2 cellular contexts compared by ENCODE assay signal in genomic region chr2:102879513-102879912, GRCh38.
A peak's percentile ranks its signal among the peaks of the same experiment; 100 is the strongest.
DNase-seq lines count a peak whose midpoint lies in the region; ATAC-seq, FAIRE-seq and TF ChIP-seq lines count a peak whose summit lies in the region.
"Not testable (repeated sequence)": the region's sequence is repeated elsewhere in the genome, so short reads cannot be mapped to it uniquely, and the experiment has no call there.

No MANE protein-coding gene starts in this region.

- not testable (repeated sequence) for H3K4me1 ChIP-seq in astrocyte (ENCODE audit: insufficient read depth, low read length); HepG2 (ENCODE audit: insufficient read depth, low read length)

- not testable (repeated sequence) for BruUV-seq in HepG2 (replicated peaks; lab: Mats Ljungman, UMichigan)

- H3K27ac ChIP-seq in astrocyte (ENCODE audit: low read depth, low read length); HepG2 (ENCODE audit: extremely low read length, insufficient read depth, low read length): not testable (repeated sequence)

- not testable (repeated sequence) for H3K36me3 ChIP-seq in astrocyte (ENCODE audit: insufficient read depth, low read length); HepG2 (replicated peaks in 1 of 2; ENCODE audit: control insufficient read depth in 1 of 2, insufficient read depth in 2 of 2, low read length in 2 of 2)

- H3K4me2 ChIP-seq in astrocyte (ENCODE audit: low read length); HepG2 (ENCODE audit: low read depth, low read length): not testable (repeated sequence)

- H3K36me3 Mint-ChIP-seq in astrocyte (ENCODE audit: low read depth, unreplicated experiment), result not testable (repeated sequence)

- H3K4me1 Mint-ChIP-seq in astrocyte (ENCODE audit: low read depth, unreplicated experiment), result not testable (repeated sequence)

- not testable (repeated sequence) for FAIRE-seq in astrocyte (lab: Jason Lieb, UNC); HepG2 (lab: Jason Lieb, UNC)

- in situ Hi-C loops in HepG2 (cut with HindIII; ENCODE audit: extremely low pct_ligation_motif_present, low pct_unique_long_range_greater_than_20kb), result not testable (repeated sequence)

- not testable (repeated sequence) for TF ChIP-seq EP300 in HepG2 (IDR thresholded peaks at IDR 0.05; ENCODE audit: low read depth in 2 of 2, low read length in 2 of 2); HepG2 (CRISPR knock-in tag; IDR thresholded peaks at IDR 0.05; ENCODE audit: borderline replicate concordance)

- not testable (repeated sequence) for TF ChIP-seq CTCF in astrocyte (IDR thresholded peaks at IDR 0.05; ENCODE audit: insufficient read depth, low read depth, low read length); HepG2 (CRISPR knock-in tag; IDR thresholded peaks at IDR 0.05)

- H3K4me3 Mint-ChIP-seq in astrocyte (ENCODE audit: unreplicated experiment), result not testable (repeated sequence)

- intact Hi-C loops in HepG2 (cut with micrococcal nuclease; ENCODE audit: unreplicated experiment), result not testable (repeated sequence)

- not testable (repeated sequence) for H3K27me3 Mint-ChIP-seq in astrocyte (ENCODE audit: low read depth, unreplicated experiment)

- H3K4me3 ChIP-seq in astrocyte (ENCODE audit: insufficient read depth, low read depth, low read length); HepG2 (replicated peaks in 1 of 3; ENCODE audit: insufficient read depth in 1 of 3, low read depth in 2 of 3, low read length in 3 of 3): not testable (repeated sequence)

- H3K79me2 ChIP-seq in astrocyte (ENCODE audit: insufficient read depth, low read length); HepG2 (ENCODE audit: insufficient read depth, low read length): not testable (repeated sequence)

- TF ChIP-seq POLR2A in HepG2 (IDR thresholded peaks at IDR 0.05; ENCODE audit: insufficient read depth in 1 of 2, low read depth in 2 of 2, low read length in 2 of 2), result not testable (repeated sequence)

- WGBS in HepG2 (ENCODE audit: low lambda C conversion rate), result 16% methylated on average over 9 of the region's 13 CpGs

- H2AFZ ChIP-seq in astrocyte (ENCODE audit: low read depth, low read length); HepG2 (ENCODE audit: low read length): not testable (repeated sequence)

- POLR2A ChIA-PET in HepG2 (lab: Yijun Ruan, JAX), result not testable (repeated sequence)

- peak overlapping the region; percentile 53 for H3K27ac Mint-ChIP-seq in astrocyte (ENCODE audit: unreplicated experiment)

- H3K9ac ChIP-seq in astrocyte (ENCODE audit: low read length); HepG2 (ENCODE audit: insufficient read depth, low read depth, low read length): not testable (repeated sequence)

- not testable (repeated sequence) for H3K27me3 ChIP-seq in astrocyte (ENCODE audit: insufficient read depth, low read length); HepG2 (ENCODE audit: control insufficient read depth in 1 of 2, insufficient read depth in 2 of 2, low read length in 2 of 2)

- CTCF ChIA-PET in HepG2 (lab: Yijun Ruan, JAX; ENCODE audit: low intra/inter-chr PET ratio, low total read pairs), result not testable (repeated sequence)

- DNase-seq in astrocyte (ENCODE audit: low read depth); HepG2 (ENCODE audit: low spot score): not testable (repeated sequence)

- not testable (repeated sequence) for H3K9me3 Mint-ChIP-seq in astrocyte (ENCODE audit: unreplicated experiment)

- not testable (repeated sequence) for ATAC-seq in HepG2

- not testable (repeated sequence) for H3K9me3 ChIP-seq in astrocyte (ENCODE audit: insufficient read depth, low read depth, low read length); HepG2 (ENCODE audit: low read length)

- not testable (repeated sequence) for TF ChIP-seq RAD21 in HepG2 (CRISPR knock-in tag; IDR thresholded peaks at IDR 0.05)

- H4K20me1 ChIP-seq in astrocyte (ENCODE audit: insufficient read depth, low read length); HepG2 (ENCODE audit: insufficient read depth, low read length): not testable (repeated sequence)

TF ChIP-seq in HepG2, 621 proteins besides CTCF, POLR2A, EP300 and RAD21:
- 0 out of 2 replicates have a peak, but pooled peaks have one; percentile 18 for TF ChIP-seq RXRA (CRISPR knock-in tag; IDR thresholded peaks at IDR 0.05)
- peak; percentile 81 for TF ChIP-seq ZNF281 (CRISPR knock-in tag; IDR thresholded peaks at IDR 0.05; ENCODE audit: borderline replicate concordance)
- TF ChIP-seq FOXA1 (IDR thresholded peaks at IDR 0.05), result not testable (repeated sequence)
- TF ChIP-seq FOXA1 (CRISPR knock-in tag; IDR thresholded peaks at IDR 0.05), result peak; percentile 68
- TF ChIP-seq FOXA3 (CRISPR knock-in tag; IDR thresholded peaks at IDR 0.05), result peak; percentile 57
- TF ChIP-seq ARID5B (CRISPR knock-in tag; IDR thresholded peaks at IDR 0.05), result 0 out of 2 replicates have a peak, but pooled peaks have one; percentile 16
